8 cellular contexts compared by ENCODE assay signal in genomic region chr7:130903358-130903974, GRCh38.
DNase-seq lines count a peak whose midpoint lies in the region; ATAC-seq and TF ChIP-seq lines count a peak whose summit lies in the region.

No MANE protein-coding gene starts in this region.

- H3K4me1 Mint-ChIP-seq in activated naive CD4-positive, alpha-beta T cell treated with anti-CD3 and anti-CD28 coated beads for 36 hours (ENCODE audit: low read depth) = peaks cover 94% of the 10 kb centered on the region

- no peaks in the 10 kb centered on the region for H3K9me3 Mint-ChIP-seq in activated naive CD4-positive, alpha-beta T cell treated with anti-CD3 and anti-CD28 coated beads for 36 hours

- H3K27ac Mint-ChIP-seq in activated naive CD4-positive, alpha-beta T cell treated with anti-CD3 and anti-CD28 coated beads for 36 hours = peak overlapping the region; percentile 90

- TF ChIP-seq POLR2A in uterus (IDR thresholded peaks at IDR 0.05) = no peak

- ATAC-seq in GM18909 (IDR thresholded peaks at IDR 0.05; ENCODE audit: poor library complexity, unreplicated experiment) (no peak), HG03039 (IDR thresholded peaks at IDR 0.05; ENCODE audit: unreplicated experiment) (no peak)

- intact Hi-C loops in activated naive CD4-positive, alpha-beta T cell treated with anti-CD3 and anti-CD28 coated beads for 36 hours (cut with micrococcal nuclease) = no loop called here
- intact Hi-C loops in ascending aorta (cut with DNase I) = loop anchor here (2.0 kb wide), 1 partner anchor 17 kb away; no protein-coding TSS in a partner anchor
- intact Hi-C loops in uterus (cut with DNase I; ENCODE audit: low total_unique reads) = loop anchor here (10.0 kb wide), 1 partner anchor 91 kb away; no protein-coding TSS in a partner anchor

- H3K27ac ChIP-seq in ascending aorta (peak overlapping the region; percentile 83 to 90), uterus (peak overlapping the region; percentile 76 to 86)

- DNase-seq in activated naive CD4-positive, alpha-beta T cell treated with anti-CD3 and anti-CD28 coated beads for 36 hours = no peak
- DNase-seq in activated naive CD4-positive, alpha-beta T cell treated with anti-CD3 and anti-CD28 coated beads, Interleukin-2, amount 50 U/mL, for 16 hours = no peak
- peak in 1 of 2 donors; percentile 69 for DNase-seq in ascending aorta (ENCODE audit: low spot score in 2 of 2)
- DNase-seq in kidney tubule cell (ENCODE audit: low spot score) = peak; percentile 96
- no peak for DNase-seq in uterus
- no peak for DNase-seq in NAMALWA (ENCODE audit: low spot score)

- H3K4me3 ChIP-seq in ascending aorta (no peak overlapping the region), uterus (no peak overlapping the region)

- H3K4me3 Mint-ChIP-seq in activated naive CD4-positive, alpha-beta T cell treated with anti-CD3 and anti-CD28 coated beads for 36 hours = no peak overlapping the region

- CTCF ChIA-PET in activated naive CD4-positive, alpha-beta T cell treated with anti-CD3 and anti-CD28 coated beads for 36 hours (lab: Charles Lee) = interaction anchor here (0.7 to 1.3 kb wide), 2 partner anchors 18 to 558 kb away, joined by 3 to 4 read pairs; no protein-coding TSS in a partner anchor

- H3K27me3 ChIP-seq in ascending aorta (no peaks in the 10 kb centered on the region), uterus (no peaks in the 10 kb centered on the region)

- H3K36me3 Mint-ChIP-seq in activated naive CD4-positive, alpha-beta T cell treated with anti-CD3 and anti-CD28 coated beads for 36 hours (ENCODE audit: low read depth) = peaks cover 57% of the 10 kb centered on the region

- H3K36me3 ChIP-seq in ascending aorta (peaks cover 3 to 9% of the 10 kb centered on the region in 2 donors), uterus (no peaks in the 10 kb centered on the region)

- H3K4me1 ChIP-seq in ascending aorta = peaks cover 6 to 50% of the 10 kb centered on the region in 2 donors
- H3K4me1 ChIP-seq in uterus = peaks cover 11 to 22% of the 10 kb centered on the region in 2 donors

- no peak for TF ChIP-seq CTCF in ascending aorta (IDR thresholded peaks at IDR 0.05)
- TF ChIP-seq CTCF in uterus (IDR thresholded peaks at IDR 0.05) = no peak

- no peaks in the 10 kb centered on the region for H3K27me3 Mint-ChIP-seq in activated naive CD4-positive, alpha-beta T cell treated with anti-CD3 and anti-CD28 coated beads for 36 hours (ENCODE audit: low read depth)

- H3K9me3 ChIP-seq in ascending aorta (no peaks in the 10 kb centered on the region), uterus (no peaks in the 10 kb centered on the region)
